Comparison of ENCODE assay signal across 1 cellular context in the genomic region with DNA sequence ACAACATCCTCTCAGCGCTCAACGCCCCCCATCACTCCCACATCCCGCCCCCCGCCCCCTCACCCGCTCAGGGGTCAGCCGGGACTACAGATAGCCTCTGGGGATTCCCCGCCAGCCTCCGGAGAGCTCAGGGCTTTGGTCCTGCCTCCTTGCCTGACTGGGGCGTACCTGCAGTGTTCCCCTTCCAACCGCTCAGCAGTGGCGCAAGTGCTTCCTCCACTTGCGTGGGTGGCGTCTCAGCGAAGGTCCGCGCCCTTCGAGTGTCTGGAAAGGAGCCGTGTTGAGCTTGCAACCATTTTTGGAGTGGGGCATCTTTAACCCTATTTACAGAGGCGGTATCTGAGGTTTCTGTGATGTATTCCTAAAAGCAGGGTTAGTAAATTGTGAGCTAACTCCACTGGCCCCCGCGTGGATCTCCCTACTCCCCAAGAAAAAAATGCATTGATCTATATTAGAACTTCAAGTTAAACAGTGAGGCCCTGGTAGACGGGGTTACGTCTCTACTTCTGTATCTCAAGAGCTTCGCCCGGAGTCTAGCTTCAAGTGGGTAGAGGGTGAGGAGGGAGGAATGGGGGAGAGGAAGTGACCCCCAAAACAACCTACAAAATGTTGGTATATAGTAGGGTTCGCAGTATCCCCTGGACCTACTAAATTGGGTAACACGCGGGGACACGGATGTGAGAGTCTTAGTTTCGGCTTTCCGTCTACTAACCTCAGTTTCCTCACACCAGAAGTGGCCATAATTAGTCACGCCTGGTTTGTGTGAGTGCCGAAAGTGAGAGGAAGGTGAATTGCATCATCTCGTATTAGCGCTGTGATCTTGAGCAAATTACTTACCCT.
TF ChIP-seq lines count a peak whose summit lies in the region.

No MANE protein-coding gene starts in this region.

TF ChIP-seq in K562, 482 proteins besides CTCF, POLR2A, EP300 and RAD21 (continued from another document):
- no peak for TF ChIP-seq SIN3A (IDR thresholded peaks at IDR 0.05; ENCODE audit: borderline replicate concordance in 2 of 2, control insufficient read depth in 1 of 2, low read depth in 2 of 2, low read length in 2 of 2)
- no peak for TF ChIP-seq MEIS2 (IDR thresholded peaks at IDR 0.05; ENCODE audit: partially characterized antibody)
- TF ChIP-seq ZFP36 (IDR thresholded peaks at IDR 0.05; ENCODE audit: low read depth, low read length, partially characterized antibody), result no peak
- TF ChIP-seq ZNF830 (CRISPR knock-in tag; IDR thresholded peaks at IDR 0.05), result no peak
- TF ChIP-seq SP1 (CRISPR knock-in tag; IDR thresholded peaks at IDR 0.05), result no peak
- TF ChIP-seq MECOM (CRISPR knock-in tag; IDR thresholded peaks at IDR 0.05), result no peak
- no peak for TF ChIP-seq CBFB (CRISPR knock-in tag; IDR thresholded peaks at IDR 0.05)
- TF ChIP-seq SOX6 (IDR thresholded peaks at IDR 0.05), result no peak
- TF ChIP-seq RFX1 (IDR thresholded peaks at IDR 0.05), result no peak
- TF ChIP-seq ZNF449 (CRISPR knock-in tag; IDR thresholded peaks at IDR 0.05), result no peak
- TF ChIP-seq EHMT2 (IDR thresholded peaks at IDR 0.05), result no peak
- peak; percentile 61 for TF ChIP-seq EGR1 (conservative IDR thresholded peaks at IDR 0.05)
- peak; percentile 47 for TF ChIP-seq ATF3 (IDR thresholded peaks at IDR 0.05)
- no peak for TF ChIP-seq ATF3 (CRISPR knock-in tag; conservative IDR thresholded peaks at IDR 0.05)
- no peak for TF ChIP-seq TFE3 (CRISPR knock-in tag; IDR thresholded peaks at IDR 0.05)
- no peak for TF ChIP-seq ZBTB34 (CRISPR knock-in tag; IDR thresholded peaks at IDR 0.05)
- no peak for TF ChIP-seq CEBPG (CRISPR knock-in tag; IDR thresholded peaks at IDR 0.05)
- TF ChIP-seq CEBPG (tag; conservative IDR thresholded peaks at IDR 0.05 in 1 of 2, IDR thresholded peaks at IDR 0.05 in 1 of 2), result peak; percentile 29 to 59; a peak in 2 of 4 replicates
- peak; percentile 76 for TF ChIP-seq HNRNPLL (IDR thresholded peaks at IDR 0.05; ENCODE audit: low read depth, low read length, poor library complexity, severe bottlenecking)
TF ChIP-seq in K562: peak in this region for 4.
